In genomic region chr2:128596453-128597430, GRCh38 we compare ENCODE assay signal across 19 cellular contexts.
DNase-seq lines count a peak whose midpoint lies in the region; ATAC-seq and TF ChIP-seq lines count a peak whose summit lies in the region.
"Had no signal": no experiment of that assay in that cellular context is flagged by ENCODE, and none has a peak within 500 bp of the region (broad histone marks: within the 10 kb centered on the region; RNA-seq: fewer than 3 reads in every experiment).

No MANE protein-coding gene starts in this region.

- no peaks in the 10 kb centered on the region for H3K36me3 Mint-ChIP-seq in activated CD4-positive, alpha-beta memory T cell treated with anti-CD3 and anti-CD28 coated beads, Interleukin-2, amount 10 ng/mL, durations not matched to agents 7 days and 5 days (ENCODE audit: low read depth)
- H3K36me3 Mint-ChIP-seq in activated CD4-positive, alpha-beta memory T cell treated with anti-CD3 and anti-CD28 coated beads for 36 hours = no peaks in the 10 kb centered on the region
- no peaks in the 10 kb centered on the region for H3K36me3 Mint-ChIP-seq in chondrocyte (ENCODE audit: low read depth)
- H3K36me3 Mint-ChIP-seq in activated CD8-positive, alpha-beta T cell treated with anti-CD3 and anti-CD28 coated beads, Interleukin-2, amount 10 ng/mL, durations not matched to agents 7 days and 5 days (ENCODE audit: low read depth) = no peaks in the 10 kb centered on the region
- H3K36me3 Mint-ChIP-seq: CD8-positive, alpha-beta memory T cell had no signal

- no peak for ATAC-seq in activated CD8-positive, alpha-beta T cell treated with anti-CD3 and anti-CD28 coated beads, Interleukin-2, amount 10 ng/mL, durations not matched to agents 7 days and 5 days
- ATAC-seq: HepG2 had no signal

- H3K9me3 ChIP-seq in BLaER1 (no peaks in the 10 kb centered on the region), osteoblast (ENCODE audit: low read depth, low read length) (no peaks in the 10 kb centered on the region)
- H3K9me3 ChIP-seq: BE2C had no signal

- no peak overlapping the region for H3K27ac Mint-ChIP-seq in activated CD4-positive, alpha-beta memory T cell treated with anti-CD3 and anti-CD28 coated beads, Interleukin-2, amount 10 ng/mL, durations not matched to agents 7 days and 5 days
- H3K27ac Mint-ChIP-seq in activated CD4-positive, alpha-beta memory T cell treated with anti-CD3 and anti-CD28 coated beads for 36 hours = no peak overlapping the region
- no peak overlapping the region for H3K27ac Mint-ChIP-seq in chondrocyte (ENCODE audit: unreplicated experiment)
- H3K27ac Mint-ChIP-seq in activated CD8-positive, alpha-beta T cell treated with anti-CD3 and anti-CD28 coated beads, Interleukin-2, amount 10 ng/mL, durations not matched to agents 7 days and 5 days = no peak overlapping the region
- H3K27ac Mint-ChIP-seq: CD8-positive, alpha-beta memory T cell had no signal

- POLR2A ChIA-PET in activated CD4-positive, alpha-beta memory T cell treated with anti-CD3 and anti-CD28 coated beads, Interleukin-2, amount 10 ng/mL, durations not matched to agents 7 days and 5 days (lab: Charles Lee) = no interaction called here
- POLR2A ChIA-PET in activated CD4-positive, alpha-beta memory T cell treated with anti-CD3 and anti-CD28 coated beads for 36 hours (lab: Charles Lee) = interaction anchor here (1.2 kb wide), 1 partner anchor 1744 kb away, joined by 3 read pairs; no protein-coding TSS in a partner anchor
- POLR2A ChIA-PET in activated CD8-positive, alpha-beta T cell treated with anti-CD3 and anti-CD28 coated beads, Interleukin-2, amount 10 ng/mL, durations not matched to agents 7 days and 5 days (lab: Charles Lee) = no interaction called here

- H3K27ac ChIP-seq in BLaER1 (peak overlapping the region; percentile 57), osteoblast (ENCODE audit: low read depth, low read length) (no peak overlapping the region)
- H3K27ac ChIP-seq: 22Rv1, PC-9 had no signal

- H3K4me1 Mint-ChIP-seq in activated CD4-positive, alpha-beta memory T cell treated with anti-CD3 and anti-CD28 coated beads, Interleukin-2, amount 10 ng/mL, durations not matched to agents 7 days and 5 days = no peaks in the 10 kb centered on the region
- H3K4me1 Mint-ChIP-seq in activated CD4-positive, alpha-beta memory T cell treated with anti-CD3 and anti-CD28 coated beads for 36 hours (ENCODE audit: low read depth) = no peaks in the 10 kb centered on the region
- no peaks in the 10 kb centered on the region for H3K4me1 Mint-ChIP-seq in chondrocyte (ENCODE audit: low read depth)
- H3K4me1 Mint-ChIP-seq in activated CD8-positive, alpha-beta T cell treated with anti-CD3 and anti-CD28 coated beads, Interleukin-2, amount 10 ng/mL, durations not matched to agents 7 days and 5 days (ENCODE audit: low read depth) = no peaks in the 10 kb centered on the region
- H3K4me1 Mint-ChIP-seq: CD8-positive, alpha-beta memory T cell had no signal

- TF ChIP-seq CTCF in chondrocyte (IDR thresholded peaks at IDR 0.05) (no peak), osteoblast (IDR thresholded peaks at IDR 0.05; ENCODE audit: extremely low read depth, low read depth, low read length) (no peak)

- intact Hi-C loops in activated CD4-positive, alpha-beta memory T cell treated with anti-CD3 and anti-CD28 coated beads for 36 hours (cut with micrococcal nuclease) = no loop called here

- H3K27me3 ChIP-seq in BLaER1 (no peaks in the 10 kb centered on the region), osteoblast (ENCODE audit: insufficient read depth, low read length) (peaks cover 3% of the 10 kb centered on the region)
- H3K27me3 ChIP-seq: BE2C had no signal

- peak; percentile 12 for DNase-seq in activated CD4-positive, alpha-beta memory T cell treated with anti-CD3 and anti-CD28 coated beads, Interleukin-2, amount 10 ng/mL, durations not matched to agents 7 days and 5 days
- DNase-seq in activated CD4-positive, alpha-beta memory T cell treated with anti-CD3 and anti-CD28 coated beads for 36 hours = no peak
- peak; percentile 81 for DNase-seq in chondrocyte (ENCODE audit: low spot score)
- peak; percentile 38 for DNase-seq in osteoblast (ENCODE audit: insufficient read length, low spot score, missing footprints)
- DNase-seq in HuH-7 (ENCODE audit: low spot score) = no peak
- DNase-seq in activated CD8-positive, alpha-beta T cell treated with anti-CD3 and anti-CD28 coated beads, Interleukin-2, amount 10 ng/mL, durations not matched to agents 7 days and 5 days = no peak
- no peak for DNase-seq in GM19238 (ENCODE audit: insufficient read length, low spot score)
- DNase-seq: BE2C; CD8-positive, alpha-beta memory T cell; DMS79 treated with DMSO at 0.1 percent for 48 hours; NCI-H1092; NCI-H146; NCI-H2081 treated with DMSO at 0.1 percent for 48 hours; NCI-H510A; NCI-H774; PC-9 had no signal

- H2AFZ ChIP-seq in osteoblast (ENCODE audit: low read length) = no peak overlapping the region
- H2AFZ ChIP-seq: PC-9 had no signal

- H3K27me3 Mint-ChIP-seq in activated CD4-positive, alpha-beta memory T cell treated with anti-CD3 and anti-CD28 coated beads, Interleukin-2, amount 10 ng/mL, durations not matched to agents 7 days and 5 days = no peaks in the 10 kb centered on the region
- H3K27me3 Mint-ChIP-seq in activated CD4-positive, alpha-beta memory T cell treated with anti-CD3 and anti-CD28 coated beads for 36 hours = no peaks in the 10 kb centered on the region
- no peaks in the 10 kb centered on the region for H3K27me3 Mint-ChIP-seq in chondrocyte (ENCODE audit: low read depth)
- H3K27me3 Mint-ChIP-seq in activated CD8-positive, alpha-beta T cell treated with anti-CD3 and anti-CD28 coated beads, Interleukin-2, amount 10 ng/mL, durations not matched to agents 7 days and 5 days (ENCODE audit: low read depth) = no peaks in the 10 kb centered on the region

- peak overlapping the region; percentile 87 for H3K4me2 ChIP-seq in BLaER1
- H3K4me2 ChIP-seq in osteoblast (ENCODE audit: insufficient read depth, low read length) = no peak overlapping the region
- H3K4me2 ChIP-seq: PC-9 had no signal

- peaks cover 96% of the 10 kb centered on the region for H3K4me1 ChIP-seq in BLaER1
- no peaks in the 10 kb centered on the region for H3K4me1 ChIP-seq in osteoblast (ENCODE audit: insufficient read depth, low read length)
- H3K4me1 ChIP-seq: BE2C had no signal

- no peak overlapping the region for H3K9ac ChIP-seq in BLaER1

- H4K20me1 ChIP-seq in BLaER1 (no peaks in the 10 kb centered on the region), osteoblast (ENCODE audit: insufficient read depth, low read length) (no peaks in the 10 kb centered on the region)

- H3K79me2 ChIP-seq in osteoblast (ENCODE audit: insufficient read depth, low read length) = no peaks in the 10 kb centered on the region

- H3K9me3 Mint-ChIP-seq in activated CD4-positive, alpha-beta memory T cell treated with anti-CD3 and anti-CD28 coated beads, Interleukin-2, amount 10 ng/mL, durations not matched to agents 7 days and 5 days = no peaks in the 10 kb centered on the region
- H3K9me3 Mint-ChIP-seq in activated CD4-positive, alpha-beta memory T cell treated with anti-CD3 and anti-CD28 coated beads for 36 hours = no peaks in the 10 kb centered on the region
- no peaks in the 10 kb centered on the region for H3K9me3 Mint-ChIP-seq in chondrocyte (ENCODE audit: low read depth)
- H3K9me3 Mint-ChIP-seq in activated CD8-positive, alpha-beta T cell treated with anti-CD3 and anti-CD28 coated beads, Interleukin-2, amount 10 ng/mL, durations not matched to agents 7 days and 5 days (ENCODE audit: insufficient read depth) = no peaks in the 10 kb centered on the region
- H3K9me3 Mint-ChIP-seq: CD8-positive, alpha-beta memory T cell had no signal

- H3K4me3 ChIP-seq in BLaER1 (no peak overlapping the region), osteoblast (ENCODE audit: insufficient read depth, low read length) (no peak overlapping the region)
- H3K4me3 ChIP-seq: PC-9 had no signal

- no peaks in the 10 kb centered on the region for H3K36me3 ChIP-seq in BLaER1
- H3K36me3 ChIP-seq in osteoblast (ENCODE audit: insufficient read depth, low read length) = no peaks in the 10 kb centered on the region
- H3K36me3 ChIP-seq: BE2C had no signal

- CTCF ChIA-PET in activated CD4-positive, alpha-beta memory T cell treated with anti-CD3 and anti-CD28 coated beads, Interleukin-2, amount 10 ng/mL, durations not matched to agents 7 days and 5 days (lab: Charles Lee) = no interaction called here
- CTCF ChIA-PET in activated CD4-positive, alpha-beta memory T cell treated with anti-CD3 and anti-CD28 coated beads for 36 hours (lab: Charles Lee) = no interaction called here
- CTCF ChIA-PET in activated CD8-positive, alpha-beta T cell treated with anti-CD3 and anti-CD28 coated beads, Interleukin-2, amount 10 ng/mL, durations not matched to agents 7 days and 5 days (lab: Charles Lee) = no interaction called here

- H3K4me3 Mint-ChIP-seq in activated CD4-positive, alpha-beta memory T cell treated with anti-CD3 and anti-CD28 coated beads, Interleukin-2, amount 10 ng/mL, durations not matched to agents 7 days and 5 days = no peak overlapping the region
- no peak overlapping the region for H3K4me3 Mint-ChIP-seq in activated CD4-positive, alpha-beta memory T cell treated with anti-CD3 and anti-CD28 coated beads for 36 hours
- H3K4me3 Mint-ChIP-seq in chondrocyte (ENCODE audit: unreplicated experiment) = no peak overlapping the region
- no peak overlapping the region for H3K4me3 Mint-ChIP-seq in activated CD8-positive, alpha-beta T cell treated with anti-CD3 and anti-CD28 coated beads, Interleukin-2, amount 10 ng/mL, durations not matched to agents 7 days and 5 days
- H3K4me3 Mint-ChIP-seq: CD8-positive, alpha-beta memory T cell had no signal

Comparison
In these comparisons a context has a peak if more than half of its experiments do, and no peak if none do; other contexts are left out.
1. DNase-seq: peak in activated CD4-positive, alpha-beta memory T cell treated with anti-CD3 and anti-CD28 coated beads, Interleukin-2, amount 10 ng/mL, durations not matched to agents 7 days and 5 days (single experiment), chondrocyte (single experiment) and osteoblast (single experiment); none in activated CD4-positive, alpha-beta memory T cell treated with anti-CD3 and anti-CD28 coated beads for 36 hours (single experiment), HuH-7 (single experiment), activated CD8-positive, alpha-beta T cell treated with anti-CD3 and anti-CD28 coated beads, Interleukin-2, amount 10 ng/mL, durations not matched to agents 7 days and 5 days (single experiment) and GM19238 (single experiment).